Comparison of ENCODE assay signal across 8 cellular contexts in genomic region chr10:130111115-130111847, GRCh38. TPM values are rescaled to one million over a fixed set of nuclear protein-coding genes. Genes with fewer than 3 reads are reported as not detected.
DNase-seq lines count a peak whose midpoint lies in the region; ATAC-seq lines count a peak whose summit lies in the region.

No MANE protein-coding gene starts in this region.

- H3K27me3 Mint-ChIP-seq in IgD-negative memory B cell: no peaks in the 10 kb centered on the region
- no peaks in the 10 kb centered on the region for H3K27me3 Mint-ChIP-seq in activated T-cell treated with anti-CD3 and anti-CD28 coated beads, Interleukin-2, amount 50 U/mL, for 4 hours (ENCODE audit: low read depth)

- H3K9ac ChIP-seq in mucosa of stomach (ENCODE audit: low read length): peak overlapping the region; percentile 72

- no peaks in the 10 kb centered on the region for H3K36me3 Mint-ChIP-seq in IgD-negative memory B cell
- H3K36me3 Mint-ChIP-seq in activated T-cell treated with anti-CD3 and anti-CD28 coated beads, Interleukin-2, amount 50 U/mL, for 4 hours (ENCODE audit: insufficient read depth): no peaks in the 10 kb centered on the region

- peak; percentile 84 for ATAC-seq in GM21576 (IDR thresholded peaks at IDR 0.05; ENCODE audit: unreplicated experiment)
- ATAC-seq in activated T-cell treated with anti-CD3 and anti-CD28 coated beads, Interleukin-2, amount 50 U/mL, for 4 hours: peak; percentile 83 to 84

- H3K36me3 ChIP-seq in esophagus (ENCODE audit: control insufficient read depth in 2 of 2, insufficient read depth in 2 of 2, low read length in 1 of 2): no peaks in the 10 kb centered on the region
- no peaks in the 10 kb centered on the region for H3K36me3 ChIP-seq in mucosa of stomach (ENCODE audit: control insufficient read depth, insufficient read depth, low read length)

- peak overlapping the region; percentile 80 to 84 for H3K4me3 ChIP-seq in esophagus (ENCODE audit: low read depth in 1 of 2, low read length in 2 of 2)
- H3K4me3 ChIP-seq in mucosa of stomach (ENCODE audit: low read length): peak overlapping the region; percentile 86

- peaks cover 0 to 1% (median 0%) of the 10 kb centered on the region in 3 donors for H3K9me3 Mint-ChIP-seq in IgD-negative memory B cell
- H3K9me3 Mint-ChIP-seq in activated T-cell treated with anti-CD3 and anti-CD28 coated beads, Interleukin-2, amount 50 U/mL, for 4 hours: no peaks in the 10 kb centered on the region

- peak overlapping the region; percentile 92 to 99 (median 95) for H3K27ac Mint-ChIP-seq in IgD-negative memory B cell

- no peaks in the 10 kb centered on the region for H3K9me3 ChIP-seq in esophagus (ENCODE audit: control insufficient read depth in 2 of 2, insufficient read depth in 1 of 2, low read depth in 1 of 2, low read length in 1 of 2)
- no peaks in the 10 kb centered on the region for H3K9me3 ChIP-seq in mucosa of stomach (ENCODE audit: control insufficient read depth, low read length)

- peak overlapping the region; percentile 95 to 97 for H3K27ac ChIP-seq in esophagus (ENCODE audit: low read depth in 2 of 2, low read length in 1 of 2)

- 0% methylated on average over 49 of the region's 49 CpGs for WGBS in esophagus, 2 donors

- DNase-seq in DMS153 treated with DMSO at 0.1 percent for 48 hours (lab: John Stamatoyannopoulos, UW; ENCODE audit: unreplicated experiment) (peak; percentile 97), OCI-M1 (lab: John Stamatoyannopoulos, UW) (peak; percentile 97)
- DNase-seq in activated T-cell treated with anti-CD3 and anti-CD28 coated beads, Interleukin-2, amount 50 U/mL, for 4 hours: peak; percentile 89
- DNase-seq in stimulated activated CD8-positive, alpha-beta memory T cell treated with anti-CD3 and anti-CD28 coated beads, Interleukin-4, amount 100 ng/mL, for 48 hours: peak; percentile 93

- H3K4me1 Mint-ChIP-seq in IgD-negative memory B cell: peaks cover 15 to 32% (median 29%) of the 10 kb centered on the region in 3 donors
- peaks cover 55% of the 10 kb centered on the region for H3K4me1 Mint-ChIP-seq in activated T-cell treated with anti-CD3 and anti-CD28 coated beads, Interleukin-2, amount 50 U/mL, for 4 hours (ENCODE audit: low read depth)

- H3K4me3 Mint-ChIP-seq in IgD-negative memory B cell: peak overlapping the region; percentile 91 to 99 (median 98)
- H3K4me3 Mint-ChIP-seq in activated T-cell treated with anti-CD3 and anti-CD28 coated beads, Interleukin-2, amount 50 U/mL, for 4 hours: peak overlapping the region; percentile 94

- H3K27me3 ChIP-seq in esophagus (ENCODE audit: control insufficient read depth in 1 of 2, insufficient read depth in 2 of 2, low read length in 2 of 2) (no peaks in the 10 kb centered on the region), mucosa of stomach (ENCODE audit: control insufficient read depth, insufficient read depth, low read length) (no peaks in the 10 kb centered on the region)

- H3K4me1 ChIP-seq in esophagus (ENCODE audit: control insufficient read depth in 2 of 2, insufficient read depth in 2 of 2, low read length in 1 of 2): peaks cover 0 to 6% of the 10 kb centered on the region in 2 donors
- H3K4me1 ChIP-seq in mucosa of stomach (ENCODE audit: control insufficient read depth, insufficient read depth, low read length): peaks cover 10% of the 10 kb centered on the region

RNA-seq across cellular contexts. Expression of gene C10orf143, which starts 0.7 kb away (rescaled TPM):
- 21.1 TPM for polyA plus RNA-seq in IgD-negative memory B cell
- 1 to 10 TPM; 3.0 to 4.5 (median 4.2) TPM for total RNA-seq in activated T-cell treated with anti-CD3 and anti-CD28 coated beads, Interleukin-2, amount 50 U/mL, for 4 hours
- polyA plus RNA-seq in esophagus: 1 to 10 TPM; 3.7 to 6.3 TPM

RNA-seq across cellular contexts. Expression of gene GLRX3, which starts 24.9 kb away (rescaled TPM):
- polyA plus RNA-seq in IgD-negative memory B cell: 78.7 TPM
- total RNA-seq in activated T-cell treated with anti-CD3 and anti-CD28 coated beads, Interleukin-2, amount 50 U/mL, for 4 hours: 100 to 1,000 TPM; 170 to 178 (median 172) TPM
- 10 to 100 TPM; 41.8 to 80.3 TPM for polyA plus RNA-seq in esophagus

Comparison
In these comparisons a context has a peak if more than half of its experiments do, and no peak if none do; other contexts are left out.
1. Peak in every context shown above with its lines: DNase-seq, ATAC-seq, H3K4me3 ChIP-seq and H3K27ac ChIP-seq.